In genomic region chr11:13668102-13668956, GRCh38 we compare ENCODE assay signal across 1 cellular context.
TF ChIP-seq lines count a peak whose summit lies in the region.

TSS of gene FAR1 (plus strand) at chr11:13668668. CDS start at chr11:13694766, 26,098 bp downstream.

TF ChIP-seq in HEK293, 187 proteins besides CTCF, POLR2A, EP300 and RAD21 (continued from another document and continues in another):
- TF ChIP-seq ZSCAN5A (tag by site-specific recombination; IDR thresholded peaks at IDR 0.05) (peak; percentile 79; the same call in 1 of the 2 replicates), ZBTB11 (tag by site-specific recombination; conservative IDR thresholded peaks at IDR 0.05; ENCODE audit: low read depth) (no peak), ZFP69B (tag by site-specific recombination; IDR thresholded peaks at IDR 0.05) (peak; percentile 90), ZNF76 (tag by site-specific recombination; IDR thresholded peaks at IDR 0.05; ENCODE audit: borderline replicate concordance, low read depth) (peak; percentile 57; the same call in 1 of the 2 replicates), ZFP3 (tag by site-specific recombination; IDR thresholded peaks at IDR 0.05; ENCODE audit: low read depth) (no peak), ZNF488 (tag by site-specific recombination; IDR thresholded peaks at IDR 0.05) (no peak), ZNF530 (tag by site-specific recombination; IDR thresholded peaks at IDR 0.05; ENCODE audit: low read depth) (no peak), ZNF600 (tag by site-specific recombination; IDR thresholded peaks at IDR 0.05) (no peak), SALL2 (tag by site-specific recombination; IDR thresholded peaks at IDR 0.05; ENCODE audit: borderline replicate concordance) (no peak), ZNF501 (tag by site-specific recombination; IDR thresholded peaks at IDR 0.05) (no peak), OSR2 (tag by site-specific recombination; IDR thresholded peaks at IDR 0.05) (no peak), GLI2 (tag by site-specific recombination; IDR thresholded peaks at IDR 0.05; ENCODE audit: borderline replicate concordance, low read depth) (no peak), HIC1 (tag by site-specific recombination; IDR thresholded peaks at IDR 0.05) (0 out of 2 replicates have a peak, but pooled peaks have one; percentile 23), ZNF157 (tag by site-specific recombination; IDR thresholded peaks at IDR 0.05) (no peak), ZNF311 (tag by site-specific recombination; IDR thresholded peaks at IDR 0.05; ENCODE audit: borderline replicate concordance) (no peak), ZNF341 (tag by site-specific recombination; IDR thresholded peaks at IDR 0.05; ENCODE audit: low read depth) (peak; percentile 93), RBAK (tag by site-specific recombination; IDR thresholded peaks at IDR 0.05) (no peak), ZNF280C (tag by site-specific recombination; IDR thresholded peaks at IDR 0.05) (no peak), ZNF112 (tag by site-specific recombination; IDR thresholded peaks at IDR 0.05) (no peak), ZNF513 (tag by site-specific recombination; IDR thresholded peaks at IDR 0.05) (no peak), ZNF610 (tag by site-specific recombination; IDR thresholded peaks at IDR 0.05; ENCODE audit: borderline replicate concordance) (no peak; the same call in 1 of the 2 replicates), ZNF391 (tag by site-specific recombination; IDR thresholded peaks at IDR 0.05; ENCODE audit: borderline replicate concordance, low read depth) (no peak), ZNF211 (tag by site-specific recombination; IDR thresholded peaks at IDR 0.05; ENCODE audit: low read depth) (no peak), HOXC10 (CRISPR knock-in tag; IDR thresholded peaks at IDR 0.05) (no peak), ZNF785 (tag by site-specific recombination; IDR thresholded peaks at IDR 0.05) (no peak), ZNF664 (tag by site-specific recombination; IDR thresholded peaks at IDR 0.05) (no peak), ZNF248 (tag by site-specific recombination; IDR thresholded peaks at IDR 0.05) (no peak), ZNF280D (tag by site-specific recombination; IDR thresholded peaks at IDR 0.05) (no peak), ZNF623 (tag by site-specific recombination; IDR thresholded peaks at IDR 0.05) (no peak), IKZF3 (tag by site-specific recombination; IDR thresholded peaks at IDR 0.05) (no peak), ZNF830 (tag by site-specific recombination; IDR thresholded peaks at IDR 0.05; ENCODE audit: low read depth) (no peak), ZNF704 (tag by site-specific recombination; IDR thresholded peaks at IDR 0.05) (no peak), ZNF404 (tag by site-specific recombination; IDR thresholded peaks at IDR 0.05) (no peak), ZNF416 (tag by site-specific recombination; IDR thresholded peaks at IDR 0.05) (no peak), SP3 (tag by site-specific recombination; IDR thresholded peaks at IDR 0.05) (peak; percentile 30; the same call in 1 of the 2 replicates), ZSCAN30 (tag by site-specific recombination; IDR thresholded peaks at IDR 0.05) (0 out of 2 replicates have a peak, but pooled peaks have one; percentile 28), ZNF10 (tag by site-specific recombination; IDR thresholded peaks at IDR 0.05) (no peak), GLIS2 (tag by site-specific recombination; IDR thresholded peaks at IDR 0.05) (peak; percentile 96), ZNF433 (tag by site-specific recombination; IDR thresholded peaks at IDR 0.05; ENCODE audit: low read depth) (no peak), ZNF514 (tag by site-specific recombination; IDR thresholded peaks at IDR 0.05) (no peak), ZNF768 (tag by site-specific recombination; IDR thresholded peaks at IDR 0.05) (no peak), ZNF140 (tag by site-specific recombination; IDR thresholded peaks at IDR 0.05) (no peak), PRDM4 (tag by site-specific recombination; IDR thresholded peaks at IDR 0.05) (no peak), ZFHX2 (tag by site-specific recombination; conservative IDR thresholded peaks at IDR 0.05) (peak; percentile 66), ZNF658 (tag by site-specific recombination; IDR thresholded peaks at IDR 0.05) (no peak)
